8 cellular contexts compared by ENCODE assay signal in the genomic region with DNA sequence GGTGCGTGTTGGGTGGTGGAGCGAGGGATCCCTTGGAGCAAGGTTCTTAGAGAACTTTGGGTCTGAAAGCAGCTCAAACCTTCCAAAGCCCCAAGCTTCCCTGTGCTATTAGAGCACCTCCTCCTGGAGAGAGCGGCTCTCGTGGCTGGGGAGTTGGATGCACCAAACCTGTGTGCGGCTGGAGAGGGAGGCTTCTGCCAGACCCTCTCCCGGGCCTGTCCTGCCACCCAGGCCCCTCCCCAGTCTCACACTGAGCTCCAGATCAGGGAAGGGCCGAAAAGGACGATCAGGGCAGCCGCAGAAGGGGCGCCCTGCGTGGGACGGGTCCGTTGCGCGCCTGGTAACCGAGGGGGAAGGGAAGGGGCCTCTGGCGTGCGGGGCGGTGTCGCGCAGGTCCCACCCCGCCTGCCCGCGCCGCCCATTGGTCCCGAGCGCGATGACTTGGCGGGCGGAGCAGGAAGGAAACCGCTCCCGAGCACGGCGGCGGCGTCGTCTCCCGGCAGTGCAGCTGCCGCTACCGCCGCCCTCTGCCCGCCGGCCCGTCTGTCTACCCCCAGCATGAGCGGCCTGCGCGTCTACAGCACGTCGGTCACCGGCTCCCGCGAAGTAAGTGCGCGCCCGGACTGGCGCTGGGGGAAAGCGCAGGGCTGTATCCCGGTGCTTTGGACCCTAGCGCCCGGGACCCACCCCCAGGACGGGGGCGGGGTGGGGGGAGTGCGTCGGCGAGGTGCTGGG. TPM values are rescaled to one million over a fixed set of nuclear protein-coding genes. Genes with fewer than 3 reads are reported as not detected.
DNase-seq lines count a peak whose midpoint lies in the region; ATAC-seq and TF ChIP-seq lines count a peak whose summit lies in the region.

SH3BGRL3 (plus strand) TSS at position 489 of the 735 bp plus-strand sequence; CDS start at position 559, 70 bp downstream.

- no peaks in the 10 kb centered on the region for H3K9me3 ChIP-seq in muscle layer of duodenum (ENCODE audit: control insufficient read depth in 1 of 2, low read length in 2 of 2)

- peaks cover 37% of the 10 kb centered on the region for H3K36me3 Mint-ChIP-seq in activated T-cell treated with anti-CD3 and anti-CD28 coated beads, Interleukin-2, amount 50 U/mL, for 4 hours (ENCODE audit: insufficient read depth)

- no peaks in the 10 kb centered on the region for H3K27me3 Mint-ChIP-seq in activated T-cell treated with anti-CD3 and anti-CD28 coated beads, Interleukin-2, amount 50 U/mL, for 4 hours (ENCODE audit: low read depth)

- H3K4me1 ChIP-seq in muscle layer of duodenum (ENCODE audit: control insufficient read depth in 1 of 2, insufficient read depth in 2 of 2, low read length in 2 of 2), result peaks cover 42 to 60% of the 10 kb centered on the region in 2 donors

- peaks cover 0 to 11% of the 10 kb centered on the region in 2 donors for H3K36me3 ChIP-seq in muscle layer of duodenum (ENCODE audit: control insufficient read depth in 1 of 2, insufficient read depth in 2 of 2, low read length in 2 of 2)

- H3K9me3 Mint-ChIP-seq in activated T-cell treated with anti-CD3 and anti-CD28 coated beads, Interleukin-2, amount 50 U/mL, for 4 hours, result no peaks in the 10 kb centered on the region

- peak within 1 kb of the TSS; percentile 88 for H3K4me3 Mint-ChIP-seq in activated T-cell treated with anti-CD3 and anti-CD28 coated beads, Interleukin-2, amount 50 U/mL, for 4 hours

- ATAC-seq in GM19463 (IDR thresholded peaks at IDR 0.05; ENCODE audit: unreplicated experiment) (peak; percentile 71), esophagus mucosa (peak; percentile 67)
- ATAC-seq in activated T-cell treated with anti-CD3 and anti-CD28 coated beads, Interleukin-2, amount 50 U/mL, for 4 hours, result peak; percentile 65 to 68

- no peaks in the 10 kb centered on the region for H3K27me3 ChIP-seq in muscle layer of duodenum (ENCODE audit: low read depth, low read length)

- DNase-seq in COLO668 (lab: John Stamatoyannopoulos, UW; ENCODE audit: unreplicated experiment) (peak; percentile 97), HUDEP-2 (lab: John Stamatoyannopoulos, UW; ENCODE audit: unreplicated experiment in 76 of 76) (peak in 72 of 76 experiments; percentile 14 to 87 (median 70))
- peak; percentile 76 for DNase-seq in activated T-cell treated with anti-CD3 and anti-CD28 coated beads, Interleukin-2, amount 50 U/mL, for 4 hours
- peak; percentile 51 to 80 for DNase-seq in stimulated activated CD8-positive, alpha-beta memory T cell treated with anti-CD3 and anti-CD28 coated beads, Interleukin-7, amount 100 ng/mL, for 4 hours (ENCODE audit: low read depth in 2 of 2)

- peaks cover 85% of the 10 kb centered on the region for H3K4me1 Mint-ChIP-seq in activated T-cell treated with anti-CD3 and anti-CD28 coated beads, Interleukin-2, amount 50 U/mL, for 4 hours (ENCODE audit: low read depth)

- peak within 1 kb of the TSS; percentile 65 to 70 for H3K4me3 ChIP-seq in muscle layer of duodenum (ENCODE audit: low read depth in 1 of 2, low read length in 2 of 2)

- peak within 1 kb of the TSS; percentile 87 for H3K27ac ChIP-seq in muscle layer of duodenum (ENCODE audit: low read length)

TF ChIP-seq in PFSK-1, 5 proteins besides CTCF, POLR2A, EP300 and RAD21:
- TF ChIP-seq SIN3A (IDR thresholded peaks at IDR 0.05; ENCODE audit: borderline replicate concordance, insufficient read depth, low read length) (0 out of 2 replicates have a peak, but pooled peaks have one; percentile 8), POLR2AphosphoS5 (IDR thresholded peaks at IDR 0.05; ENCODE audit: low read depth, low read length) (peak; percentile 90), FOXP2 (optimal IDR thresholded peaks at IDR 0.05; ENCODE audit: borderline replicate concordance, extremely low read depth, extremely low read length, insufficient read depth) (peak; percentile 41), TAF1 (IDR thresholded peaks at IDR 0.05; ENCODE audit: borderline replicate concordance, insufficient read depth, low read length) (no peak)
- TF ChIP-seq, protein P1, sequence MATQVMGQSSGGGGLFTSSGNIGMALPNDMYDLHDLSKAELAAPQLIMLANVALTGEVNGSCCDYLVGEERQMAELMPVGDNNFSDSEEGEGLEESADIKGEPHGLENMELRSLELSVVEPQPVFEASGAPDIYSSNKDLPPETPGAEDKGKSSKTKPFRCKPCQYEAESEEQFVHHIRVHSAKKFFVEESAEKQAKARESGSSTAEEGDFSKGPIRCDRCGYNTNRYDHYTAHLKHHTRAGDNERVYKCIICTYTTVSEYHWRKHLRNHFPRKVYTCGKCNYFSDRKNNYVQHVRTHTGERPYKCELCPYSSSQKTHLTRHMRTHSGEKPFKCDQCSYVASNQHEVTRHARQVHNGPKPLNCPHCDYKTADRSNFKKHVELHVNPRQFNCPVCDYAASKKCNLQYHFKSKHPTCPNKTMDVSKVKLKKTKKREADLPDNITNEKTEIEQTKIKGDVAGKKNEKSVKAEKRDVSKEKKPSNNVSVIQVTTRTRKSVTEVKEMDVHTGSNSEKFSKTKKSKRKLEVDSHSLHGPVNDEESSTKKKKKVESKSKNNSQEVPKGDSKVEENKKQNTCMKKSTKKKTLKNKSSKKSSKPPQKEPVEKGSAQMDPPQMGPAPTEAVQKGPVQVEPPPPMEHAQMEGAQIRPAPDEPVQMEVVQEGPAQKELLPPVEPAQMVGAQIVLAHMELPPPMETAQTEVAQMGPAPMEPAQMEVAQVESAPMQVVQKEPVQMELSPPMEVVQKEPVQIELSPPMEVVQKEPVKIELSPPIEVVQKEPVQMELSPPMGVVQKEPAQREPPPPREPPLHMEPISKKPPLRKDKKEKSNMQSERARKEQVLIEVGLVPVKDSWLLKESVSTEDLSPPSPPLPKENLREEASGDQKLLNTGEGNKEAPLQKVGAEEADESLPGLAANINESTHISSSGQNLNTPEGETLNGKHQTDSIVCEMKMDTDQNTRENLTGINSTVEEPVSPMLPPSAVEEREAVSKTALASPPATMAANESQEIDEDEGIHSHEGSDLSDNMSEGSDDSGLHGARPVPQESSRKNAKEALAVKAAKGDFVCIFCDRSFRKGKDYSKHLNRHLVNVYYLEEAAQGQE (IDR thresholded peaks at IDR 0.05; ENCODE audit: insufficient read depth in 1 of 2, low read depth in 2 of 2, low read length in 2 of 2), result no peak

RNA-seq across cellular contexts. Expression of gene SH3BGRL3, which starts in this region (rescaled TPM):
- polyA plus RNA-seq in PFSK-1 (2012; ENCODE audit: insufficient read length, low read depth), result 129 TPM
- total RNA-seq in activated T-cell treated with anti-CD3 and anti-CD28 coated beads, Interleukin-2, amount 50 U/mL, for 4 hours, result 100 to 1,000 TPM; 324 to 352 (median 326) TPM
- total RNA-seq in esophagus mucosa, result 242 TPM

Comparison
In these comparisons a context has a peak if more than half of its experiments do, and no peak if none do; other contexts are left out.
1. Peak in every context shown above with its lines: DNase-seq, ATAC-seq, H3K4me3 ChIP-seq and H3K27ac ChIP-seq.